ENCODE assay signal across 27 cellular contexts in genomic region chr7:37430644-37431043, GRCh38. TPM values are rescaled to one million over a fixed set of nuclear protein-coding genes. Genes with fewer than 3 reads are reported as not detected.
"Had no signal": no experiment of that assay in that cellular context is flagged by ENCODE, and none has a peak within 500 bp of the region (broad histone marks: within the 10 kb centered on the region; RNA-seq: fewer than 3 reads in every experiment).

No MANE protein-coding gene starts in this region.

- DNase-seq: activated CD4-positive, alpha-beta T cell treated with anti-CD3 and anti-CD28 coated beads for 4 hours; activated CD4-positive, alpha-beta T cell treated with anti-CD3 and anti-CD28 coated beads, Interleukin-2, amount 50 U/mL, for 48 hours; activated CD8-positive, alpha-beta memory T cell treated with anti-CD3 and anti-CD28 coated beads for 24 hours; activated gamma-delta T cell; activated naive CD4-positive, alpha-beta T cell treated with anti-CD3 and anti-CD28 coated beads, Interleukin-2, amount 10 ng/mL, durations not matched to agents 7 days and 5 days; activated naive CD8-positive, alpha-beta T cell treated with anti-CD3 and anti-CD28 coated beads, Interleukin-2, amount 50 U/mL, for 24 hours; amygdala; dorsolateral prefrontal cortex; effector memory CD4-positive, alpha-beta T cell; hippocampal formation; mesendoderm; natural killer cell; retina; stimulated activated CD4-positive, alpha-beta T cell treated with anti-CD3 and anti-CD28 coated beads, Interleukin-12 subunit alpha, Interleukin-12 subunit beta, amount 100 ng/mL, for 4 hours; stimulated activated CD4-positive, alpha-beta T cell treated with anti-CD3 and anti-CD28 coated beads, Interleukin-4, amount 100 ng/mL, for 1 hour; T-helper 17 cell; T1000; trophoblast cell had no signal

- H3K4me1 ChIP-seq: breast epithelium had no signal

- H3K9me3 ChIP-seq: breast epithelium, gastroesophageal sphincter, thoracic aorta had no signal

- H3K36me3 ChIP-seq: breast epithelium, gastroesophageal sphincter, thoracic aorta had no signal

- H3K27ac ChIP-seq: breast epithelium, gastroesophageal sphincter, thoracic aorta, VCaP had no signal

- H3K4me3 ChIP-seq: breast epithelium, dorsolateral prefrontal cortex, gastroesophageal sphincter, skin epidermis, thoracic aorta had no signal

- H3K27me3 ChIP-seq: breast epithelium, gastroesophageal sphincter had no signal

- ATAC-seq: activated naive CD8-positive, alpha-beta T cell treated with anti-CD3 and anti-CD28 coated beads, Interleukin-2, amount 50 U/mL, for 24 hours; gastroesophageal sphincter; natural killer cell; sciatic nerve; SK-N-SH treated with all-trans-retinoic acid at 6 μM for 48 hours; stimulated activated effector memory CD8-positive, alpha-beta T cell treated with anti-CD3 and anti-CD28 coated beads, Interleukin-12 subunit alpha, Interleukin-12 subunit beta, amount 100 ng/mL, for 72 hours; T-helper 17 cell had no signal

RNA-seq across cellular contexts. Expression of gene ELMO1, which starts 18.0 kb away (rescaled TPM):
- total RNA-seq: osteocyte had no signal
